8 cellular contexts compared by ENCODE assay signal in the genomic region with DNA sequence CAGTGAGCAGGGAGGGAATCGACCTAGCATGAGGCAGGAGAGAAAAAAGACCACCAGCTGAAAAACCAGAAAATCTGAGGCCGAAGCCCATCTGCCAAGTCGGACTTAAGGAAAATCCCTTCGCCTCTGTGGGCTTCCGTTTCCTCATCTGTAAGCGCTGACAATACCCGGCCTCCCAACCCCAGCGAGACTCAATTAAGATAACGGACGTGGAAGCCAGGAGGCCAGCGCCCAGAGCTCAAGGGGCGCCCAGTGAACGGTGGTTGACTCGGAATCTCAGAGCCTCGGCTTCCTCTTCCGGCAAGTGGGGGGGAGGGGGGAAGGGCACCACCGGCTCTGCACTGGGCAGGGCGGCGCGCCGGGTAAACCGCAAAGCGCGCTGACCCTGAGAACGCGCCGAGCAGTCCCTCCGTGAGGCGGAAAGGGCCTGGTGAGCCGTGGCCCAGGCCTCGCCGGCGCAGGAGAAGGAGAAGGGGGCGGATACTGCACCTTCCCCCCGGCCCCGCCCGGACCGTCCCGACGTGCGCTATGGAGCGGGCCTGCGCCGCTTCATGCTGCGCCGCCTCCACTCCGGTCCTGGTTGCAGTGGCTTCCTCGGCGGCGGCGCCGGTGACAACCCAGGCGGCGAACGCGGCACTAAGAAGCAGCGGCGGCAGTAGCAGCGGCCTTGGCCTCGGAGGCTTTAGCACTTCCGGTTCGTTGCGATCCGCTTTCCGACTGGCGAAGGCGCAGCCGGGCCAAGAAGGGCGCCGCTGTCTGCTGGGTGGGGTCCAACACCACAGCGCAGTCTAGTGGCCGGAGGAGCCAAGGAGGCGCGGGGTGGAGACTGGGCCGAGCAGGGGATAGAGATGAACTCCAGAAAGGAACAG. TPM values are rescaled to one million over a fixed set of nuclear protein-coding genes. Genes with fewer than 3 reads are reported as not detected.
DNase-seq lines count a peak whose midpoint lies in the region; ATAC-seq and TF ChIP-seq lines count a peak whose summit lies in the region.

A gene (minus strand): TSS at position 693 of the 869 bp plus-strand sequence. CDS start 5,136 bp downstream, outside the sequence.

- no peaks in the 10 kb centered on the region for H3K9me3 Mint-ChIP-seq in progenitor cell of endocrine pancreas (ENCODE audit: low read depth)

- peak within 1 kb of the TSS; percentile 89 for H3K4me3 Mint-ChIP-seq in progenitor cell of endocrine pancreas (ENCODE audit: low read depth)

- H3K36me3 ChIP-seq in urinary bladder (ENCODE audit: insufficient read depth) = no peaks in the 10 kb centered on the region

- peaks cover 1% of the 10 kb centered on the region for H3K4me1 ChIP-seq in urinary bladder (ENCODE audit: insufficient read depth)

- DNase-seq in NCI-H1436 treated with DMSO at 0.1 percent for 48 hours (lab: John Stamatoyannopoulos, UW) (peak; percentile 59), T-helper 1 cell (peak; percentile 84 to 94 (median 89)), amniotic epithelial cell (ENCODE audit: low read depth) (peak; percentile 95), left cardiac atrium (peak; percentile 94), progenitor cell of endocrine pancreas (ENCODE audit: low spot score, unreplicated experiment) (peak; percentile 90)

- no peaks in the 10 kb centered on the region for H3K27me3 Mint-ChIP-seq in progenitor cell of endocrine pancreas

- H3K27ac ChIP-seq in urinary bladder (ENCODE audit: low read depth) = peak within 1 kb of the TSS; percentile 51

- intact Hi-C loops in left cardiac atrium (cut with DNase I) = no loop called here

- under 1% methylated on average over 75 of the region's 75 CpGs for WGBS in urinary bladder

- peak; percentile 98 for TF ChIP-seq CTCF in GM12875 (IDR thresholded peaks at IDR 0.05; ENCODE audit: borderline replicate concordance, insufficient read depth, low read depth, low read length)
- TF ChIP-seq CTCF in progenitor cell of endocrine pancreas (IDR thresholded peaks at IDR 0.05; ENCODE audit: unreplicated experiment) = peak; percentile 91

- peak within 1 kb of the TSS; percentile 90 for H3K27ac Mint-ChIP-seq in progenitor cell of endocrine pancreas

- H3K4me1 Mint-ChIP-seq in progenitor cell of endocrine pancreas (ENCODE audit: low read depth) = peaks cover 14% of the 10 kb centered on the region

- ATAC-seq in HG02840 (IDR thresholded peaks at IDR 0.05; ENCODE audit: low FRiP score, unreplicated experiment) (peak; percentile 81), left cardiac atrium (peak; percentile 98)

- H3K4me3 ChIP-seq in GM12875 (ENCODE audit: low read depth, low read length) = peak within 1 kb of the TSS; percentile 95
- peak within 1 kb of the TSS; percentile 89 for H3K4me3 ChIP-seq in urinary bladder (ENCODE audit: low read depth, low read length)

- H3K36me3 Mint-ChIP-seq in progenitor cell of endocrine pancreas (ENCODE audit: insufficient read depth) = peaks cover 2% of the 10 kb centered on the region

RNA-seq across cellular contexts. Expression of the gene that starts here (rescaled TPM):
- 10 to 100 TPM; 24.8 to 34.9 TPM for total RNA-seq in left cardiac atrium
- 30.7 TPM in 2 replicates for total RNA-seq in progenitor cell of endocrine pancreas
- 65.6 TPM for total RNA-seq in urinary bladder
- polyA plus RNA-seq in urinary bladder = 23.7 TPM

Comparison
In these comparisons a context has a peak if more than half of its experiments do, and no peak if none do; other contexts are left out.
1. Peak in every context shown above with its lines: DNase-seq, ATAC-seq, H3K4me3 ChIP-seq and H3K27ac ChIP-seq.